In genomic region chr2:145411493-145411892, GRCh38 we compare ENCODE assay signal across 1 cellular context.
TF ChIP-seq lines count a peak whose summit lies in the region.

No MANE protein-coding gene starts in this region.

TF ChIP-seq in K562, 482 proteins besides CTCF, POLR2A, EP300 and RAD21 (continued from another document):
- TF ChIP-seq YY1 (IDR thresholded peaks at IDR 0.05; ENCODE audit: borderline replicate concordance in 1 of 3, control insufficient read depth in 1 of 3, extremely low read depth in 1 of 3, insufficient read depth in 3 of 3, insufficient read length in 1 of 3, insufficient replicate concordance in 2 of 3, low read depth in 1 of 3, low read length in 2 of 3) (no peak), U2AF1 (optimal IDR thresholded peaks at IDR 0.05; ENCODE audit: low read depth, low read length) (no peak), MAZ (CRISPR knock-in tag; conservative IDR thresholded peaks at IDR 0.05 in 1 of 2, IDR thresholded peaks at IDR 0.05 in 1 of 2) (no peak), NCOA6 (IDR thresholded peaks at IDR 0.05) (no peak), NR0B1 (IDR thresholded peaks at IDR 0.05; ENCODE audit: partially characterized antibody) (no peak), THAP12 (CRISPR knock-in tag; IDR thresholded peaks at IDR 0.05) (no peak), BCL6 (CRISPR knock-in tag; IDR thresholded peaks at IDR 0.05) (no peak), PBX2 (CRISPR knock-in tag; IDR thresholded peaks at IDR 0.05; ENCODE audit: low read depth) (no peak), PBX2 (tag; conservative IDR thresholded peaks at IDR 0.05; ENCODE audit: low read depth) (peak; percentile 60; the same call in 1 of the 2 replicates), CREB3 (tag; conservative IDR thresholded peaks at IDR 0.05; ENCODE audit: low read depth) (no peak), ELK3 (CRISPR knock-in tag; IDR thresholded peaks at IDR 0.05) (no peak), CBFA2T3 (IDR thresholded peaks at IDR 0.05) (peak; percentile 44), FOXA1 (IDR thresholded peaks at IDR 0.05; ENCODE audit: borderline replicate concordance) (no peak), BRF2 (IDR thresholded peaks at IDR 0.05; ENCODE audit: borderline replicate concordance, insufficient read depth, insufficient read length) (no peak), TRIM24 (IDR thresholded peaks at IDR 0.05) (peak in 1 of 2 experiments; percentile 56; a peak in 1 of 4 replicates), ZNF239 (CRISPR knock-in tag; IDR thresholded peaks at IDR 0.05) (no peak), MEIS2 (IDR thresholded peaks at IDR 0.05; ENCODE audit: partially characterized antibody) (peak; percentile 86), MLX (CRISPR knock-in tag; conservative IDR thresholded peaks at IDR 0.05) (no peak)
- TF ChIP-seq, protein P1, sequence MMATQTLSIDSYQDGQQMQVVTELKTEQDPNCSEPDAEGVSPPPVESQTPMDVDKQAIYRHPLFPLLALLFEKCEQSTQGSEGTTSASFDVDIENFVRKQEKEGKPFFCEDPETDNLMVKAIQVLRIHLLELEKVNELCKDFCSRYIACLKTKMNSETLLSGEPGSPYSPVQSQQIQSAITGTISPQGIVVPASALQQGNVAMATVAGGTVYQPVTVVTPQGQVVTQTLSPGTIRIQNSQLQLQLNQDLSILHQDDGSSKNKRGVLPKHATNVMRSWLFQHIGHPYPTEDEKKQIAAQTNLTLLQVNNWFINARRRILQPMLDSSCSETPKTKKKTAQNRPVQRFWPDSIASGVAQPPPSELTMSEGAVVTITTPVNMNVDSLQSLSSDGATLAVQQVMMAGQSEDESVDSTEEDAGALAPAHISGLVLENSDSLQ (IDR thresholded peaks at IDR 0.05): peak; percentile 63
